Comparison of ENCODE assay signal across 17 cellular contexts in the genomic region with DNA sequence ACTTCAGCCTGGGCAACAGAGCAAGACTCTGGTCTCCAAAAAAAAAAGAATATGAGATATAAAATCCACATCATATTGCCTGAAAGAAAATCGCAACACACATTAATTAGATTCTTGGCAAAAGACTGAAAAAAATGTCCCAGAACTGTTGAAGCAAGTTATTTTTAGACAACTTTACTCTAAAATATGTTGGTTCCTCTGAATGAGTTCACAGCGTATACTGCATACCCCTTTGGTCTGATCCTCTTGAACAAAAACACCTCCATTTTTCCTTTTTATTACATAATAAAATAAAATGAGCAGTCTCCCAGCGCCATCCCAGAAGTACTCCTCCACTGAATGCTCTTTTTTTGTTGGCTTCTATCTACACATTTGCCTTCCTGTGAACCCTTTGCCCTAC.
DNase-seq lines count a peak whose midpoint lies in the region; ATAC-seq and TF ChIP-seq lines count a peak whose summit lies in the region.
"Had no signal": no experiment of that assay in that cellular context is flagged by ENCODE, and none has a peak within 500 bp of the region (broad histone marks: within the 10 kb centered on the region; RNA-seq: fewer than 3 reads in every experiment).

No MANE protein-coding gene starts in this region.

- H3K27ac Mint-ChIP-seq in natural killer cell treated with Interleukin-12 subunit alpha and Interleukin-12 subunit beta and Interleukin-15 and Interleukin-18, amount 100 ng/mL, for 72 hours: peak overlapping the region; percentile 89 to 91
- no peak overlapping the region for H3K27ac Mint-ChIP-seq in natural killer cell
- H3K27ac Mint-ChIP-seq in activated naive CD8-positive, alpha-beta T cell treated with anti-CD3 and anti-CD28 coated beads for 36 hours: peak overlapping the region; percentile 64

- TF ChIP-seq CTCF in natural killer cell (IDR thresholded peaks at IDR 0.05): no peak

- peaks cover 28 to 59% of the 10 kb centered on the region in 2 donors for H3K4me1 Mint-ChIP-seq in natural killer cell treated with Interleukin-12 subunit alpha and Interleukin-12 subunit beta and Interleukin-15 and Interleukin-18, amount 100 ng/mL, for 72 hours (ENCODE audit: low read depth in 2 of 2)
- H3K4me1 Mint-ChIP-seq in natural killer cell: peaks cover 0 to 9% of the 10 kb centered on the region in 2 donors
- peaks cover 47% of the 10 kb centered on the region for H3K4me1 Mint-ChIP-seq in activated naive CD8-positive, alpha-beta T cell treated with anti-CD3 and anti-CD28 coated beads for 36 hours
- H3K4me1 Mint-ChIP-seq: immature natural killer cell had no signal

- H3K27me3 Mint-ChIP-seq in natural killer cell treated with Interleukin-12 subunit alpha and Interleukin-12 subunit beta and Interleukin-15 and Interleukin-18, amount 100 ng/mL, for 72 hours: no peaks in the 10 kb centered on the region
- peaks cover 0 to 4% of the 10 kb centered on the region in 2 donors for H3K27me3 Mint-ChIP-seq in natural killer cell (ENCODE audit: low read depth in 2 of 2)
- H3K27me3 Mint-ChIP-seq in activated naive CD8-positive, alpha-beta T cell treated with anti-CD3 and anti-CD28 coated beads for 36 hours: no peaks in the 10 kb centered on the region

- H3K56ac ChIP-seq in mesendoderm (ENCODE audit: low read length): no peak overlapping the region

- no peak overlapping the region for H4K5ac ChIP-seq in mesendoderm (ENCODE audit: low read length)

- H3K4me3 Mint-ChIP-seq in natural killer cell treated with Interleukin-12 subunit alpha and Interleukin-12 subunit beta and Interleukin-15 and Interleukin-18, amount 100 ng/mL, for 72 hours: peak overlapping the region; percentile 72
- no peak overlapping the region for H3K4me3 Mint-ChIP-seq in natural killer cell
- H3K4me3 Mint-ChIP-seq in activated naive CD8-positive, alpha-beta T cell treated with anti-CD3 and anti-CD28 coated beads for 36 hours: no peak overlapping the region
- H3K4me3 Mint-ChIP-seq: immature natural killer cell had no signal

- no peak overlapping the region for H3K4me3 ChIP-seq in mesendoderm (ENCODE audit: low read length)
- no peak overlapping the region for H3K4me3 ChIP-seq in aorta (ENCODE audit: low read length in 2 of 2)
- H3K4me3 ChIP-seq: skin epidermis had no signal

- no CpG with 5 or more reads among the region's 3 CpGs for WGBS in mesendoderm (ENCODE audit: extremely low coverage, insufficient coverage, low lambda C conversion rate)
- WGBS in aorta, 2 donors: 5 to 6% methylated on average over 3 of the region's 3 CpGs

- no peak overlapping the region for H3K27ac ChIP-seq in mesendoderm (ENCODE audit: low read depth, low read length)
- peak overlapping the region; percentile 90 to 99 for H3K27ac ChIP-seq in aorta (ENCODE audit: low read depth in 1 of 2, low read length in 2 of 2)
- H3K27ac ChIP-seq: parathyroid adenoma had no signal

- DNase-seq in natural killer cell treated with Interleukin-12 subunit alpha and Interleukin-12 subunit beta and Interleukin-15 and Interleukin-18, amount 100 ng/mL, for 72 hours (ENCODE audit: low spot score): no peak
- DNase-seq in natural killer cell (no peak), mesendoderm (no peak), aorta (no peak), NCI-H2171 treated with DMSO at 0.1 percent for 48 hours (lab: John Stamatoyannopoulos, UW) (no peak)
- no peak for DNase-seq in activated naive CD8-positive, alpha-beta T cell treated with anti-CD3 and anti-CD28 coated beads for 36 hours
- DNase-seq: activated CD4-positive, alpha-beta T cell treated with anti-CD3 and anti-CD28 coated beads, Interleukin-2, amount 50 U/mL, for 4 hours; activated naive CD4-positive, alpha-beta T cell; caudate nucleus; immature natural killer cell; NCI-H146; NCI-H510A treated with DMSO at 0.1 percent for 48 hours; T1000 had no signal

- peak overlapping the region; percentile 18 for H3K18ac ChIP-seq in mesendoderm (ENCODE audit: low read length)

- peaks cover 4% of the 10 kb centered on the region for H3K4me1 ChIP-seq in mesendoderm (ENCODE audit: control insufficient read depth, low read depth, low read length)
- peaks cover 3 to 4% of the 10 kb centered on the region in 2 donors for H3K4me1 ChIP-seq in aorta (ENCODE audit: control insufficient read depth in 1 of 2, insufficient read depth in 2 of 2, low read length in 2 of 2)
- H3K4me1 ChIP-seq: parathyroid adenoma had no signal

- no peaks in the 10 kb centered on the region for H3K36me3 ChIP-seq in mesendoderm (ENCODE audit: control insufficient read depth, insufficient read depth, low read length)
- no peaks in the 10 kb centered on the region for H3K36me3 ChIP-seq in aorta (ENCODE audit: control insufficient read depth in 1 of 2, insufficient read depth in 2 of 2, low read length in 1 of 2)

- H3K23ac ChIP-seq in mesendoderm (ENCODE audit: low read length): no peak overlapping the region

- no peak overlapping the region for H2AK5ac ChIP-seq in mesendoderm (ENCODE audit: low read length)

- intact Hi-C loops in natural killer cell (cut with micrococcal nuclease) (no loop called here), aorta (cut with DNase I) (loop anchor here (5.0 to 10.0 kb wide), 4 partner anchors 57 to 179 kb away; a partner anchor contains a TSS)

- no peaks in the 10 kb centered on the region for H3K9me3 ChIP-seq in aorta (ENCODE audit: control insufficient read depth, low read length)

- H3K4ac ChIP-seq in mesendoderm (ENCODE audit: low read depth, low read length): no peak overlapping the region

- no peak overlapping the region for H3K9ac ChIP-seq in mesendoderm (ENCODE audit: low read length)
- H3K9ac ChIP-seq: parathyroid adenoma had no signal

- H3K36me3 Mint-ChIP-seq in natural killer cell treated with Interleukin-12 subunit alpha and Interleukin-12 subunit beta and Interleukin-15 and Interleukin-18, amount 100 ng/mL, for 72 hours: peaks cover 12% of the 10 kb centered on the region
- no peaks in the 10 kb centered on the region for H3K36me3 Mint-ChIP-seq in natural killer cell
- peaks cover 6% of the 10 kb centered on the region for H3K36me3 Mint-ChIP-seq in activated naive CD8-positive, alpha-beta T cell treated with anti-CD3 and anti-CD28 coated beads for 36 hours

- H4K8ac ChIP-seq in mesendoderm (ENCODE audit: low read depth, low read length): no peak overlapping the region

- H2BK5ac ChIP-seq in mesendoderm (ENCODE audit: low read length): no peak overlapping the region

- no peak overlapping the region for H2BK15ac ChIP-seq in mesendoderm (replicated peaks; ENCODE audit: low read depth)

- no peaks in the 10 kb centered on the region for H3K9me3 Mint-ChIP-seq in natural killer cell treated with Interleukin-12 subunit alpha and Interleukin-12 subunit beta and Interleukin-15 and Interleukin-18, amount 100 ng/mL, for 72 hours
- H3K9me3 Mint-ChIP-seq in natural killer cell: no peaks in the 10 kb centered on the region
- H3K9me3 Mint-ChIP-seq in activated naive CD8-positive, alpha-beta T cell treated with anti-CD3 and anti-CD28 coated beads for 36 hours: peaks cover 4% of the 10 kb centered on the region

- H3K79me1 ChIP-seq in mesendoderm (ENCODE audit: low read length): no peaks in the 10 kb centered on the region

- no peak for ATAC-seq in natural killer cell treated with Interleukin-12 subunit alpha and Interleukin-12 subunit beta and Interleukin-15 and Interleukin-18, amount 100 ng/mL, for 72 hours
- ATAC-seq in natural killer cell: no peak
- ATAC-seq in aorta (ENCODE audit: low FRiP score): peak; percentile 82
- ATAC-seq in GM18861 (IDR thresholded peaks at IDR 0.05; ENCODE audit: unreplicated experiment): no peak
- no peak for ATAC-seq in GM18868 (IDR thresholded peaks at IDR 0.05; ENCODE audit: unreplicated experiment)

- no peaks in the 10 kb centered on the region for H3K79me2 ChIP-seq in mesendoderm (ENCODE audit: control insufficient read depth, insufficient read depth, low read length)
- H3K79me2 ChIP-seq: parathyroid adenoma had no signal

- no peak overlapping the region for H2BK120ac ChIP-seq in mesendoderm (ENCODE audit: low read depth, low read length)

- no peaks in the 10 kb centered on the region for H3K27me3 ChIP-seq in mesendoderm (ENCODE audit: insufficient read depth, low read length, poor library complexity)
- H3K27me3 ChIP-seq in aorta (ENCODE audit: control insufficient read depth in 1 of 2, insufficient read depth in 2 of 2, low read length in 1 of 2): no peaks in the 10 kb centered on the region

- no peak overlapping the region for H3K4me2 ChIP-seq in mesendoderm (ENCODE audit: low read length)

Comparison
In these comparisons a context has a peak if more than half of its experiments do, and no peak if none do; other contexts are left out.
1. H3K27ac Mint-ChIP-seq: peak in natural killer cell treated with Interleukin-12 subunit alpha and Interleukin-12 subunit beta and Interleukin-15 and Interleukin-18, amount 100 ng/mL, for 72 hours (2 of 2) and activated naive CD8-positive, alpha-beta T cell treated with anti-CD3 and anti-CD28 coated beads for 36 hours (single experiment); none in natural killer cell (0 of 2).